30 cellular contexts compared by ENCODE assay signal in the genomic region with DNA sequence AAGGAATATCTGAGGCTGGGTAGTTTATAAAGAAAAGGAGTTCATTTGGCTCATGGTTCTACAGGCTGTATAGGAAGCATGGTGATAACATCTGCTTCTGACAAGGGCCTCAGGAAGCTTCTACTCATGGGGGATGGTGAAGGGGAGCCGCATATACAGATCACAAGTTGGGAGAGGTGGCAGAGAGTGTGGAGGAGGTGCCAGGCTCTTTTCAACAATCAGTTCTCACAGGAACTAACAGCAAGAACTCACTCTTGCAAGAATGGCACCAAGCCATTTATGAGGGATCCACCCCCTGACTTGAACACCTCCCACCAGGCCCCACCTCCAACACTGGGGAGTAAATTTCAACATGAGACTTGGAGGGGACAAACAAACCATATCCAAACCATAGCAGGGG. TPM values are rescaled to one million over a fixed set of nuclear protein-coding genes. Genes with fewer than 3 reads are reported as not detected.
"Had no signal": no experiment of that assay in that cellular context is flagged by ENCODE, and none has a peak within 500 bp of the region (broad histone marks: within the 10 kb centered on the region; RNA-seq: fewer than 3 reads in every experiment).

No MANE protein-coding gene starts in this region.

- H3K9me3 ChIP-seq: colonic mucosa, esophagus squamous epithelium, gastroesophageal sphincter had no signal

- H3K36me3 ChIP-seq: brain microvascular endothelial cell, colonic mucosa, esophagus squamous epithelium, gastroesophageal sphincter, WERI-Rb-1 had no signal

- H3K27ac Mint-ChIP-seq: activated B cell treated with CpG ODN at 0.5 μM for 24 hours; activated CD8-positive, alpha-beta T cell treated with anti-CD3 and anti-CD28 coated beads for 36 hours; activated naive CD8-positive, alpha-beta T cell; activated T-helper 17 cell treated with anti-CD3 and anti-CD28 coated beads, Interleukin-2, amount 50 U/mL, for 72 hours; effector memory CD8-positive, alpha-beta T cell; T-helper 17 cell; T-helper 2 cell treated with Interferon-gamma antibody and Interleukin-4, amounts not matched to agents 5 μg/mL and 100 μg/mL, for 36 hours had no signal

- H3K4me1 Mint-ChIP-seq: activated B cell treated with CpG ODN at 0.5 μM for 24 hours; activated T-helper 17 cell treated with anti-CD3 and anti-CD28 coated beads, Interleukin-2, amount 50 U/mL, for 72 hours had no signal

- H3K9me3 Mint-ChIP-seq: activated B cell treated with CpG ODN at 0.5 μM for 24 hours; activated CD8-positive, alpha-beta T cell treated with anti-CD3 and anti-CD28 coated beads for 36 hours; activated T-cell treated with anti-CD3 and anti-CD28 coated beads, Interleukin-2, amount 50 U/mL, for 4 hours; activated T-helper 17 cell treated with anti-CD3 and anti-CD28 coated beads, Interleukin-2, amount 50 U/mL, for 72 hours; T-helper 2 cell treated with Interferon-gamma antibody and Interleukin-4, amounts not matched to agents 5 μg/mL and 100 μg/mL, for 36 hours had no signal

- DNase-seq: activated B cell treated with CpG ODN at 0.5 μM for 24 hours; activated CD4-positive, alpha-beta T cell treated with anti-CD3 and anti-CD28 coated beads for 48 hours; activated CD4-positive, alpha-beta T cell treated with anti-CD3 and anti-CD28 coated beads, Interleukin-2, amount 50 U/mL, for 1 hour; activated CD4-positive, alpha-beta T cell treated with anti-CD3 and anti-CD28 coated beads, Interleukin-2, amount 50 U/mL, for 48 hours; activated CD8-positive, alpha-beta memory T cell treated with anti-CD3 and anti-CD28 coated beads for 24 hours; activated CD8-positive, alpha-beta T cell treated with anti-CD3 and anti-CD28 coated beads for 36 hours; activated effector memory CD4-positive, alpha-beta T cell treated with Interleukin-2 at 50 U/mL for 16 hours; activated gamma-delta T cell treated with Interleukin-2 at 50 U/mL for 16 hours; activated naive CD4-positive, alpha-beta T cell treated with anti-CD3 and anti-CD28 coated beads, Interleukin-2, amount 50 U/mL, for 16 hours; activated naive CD4-positive, alpha-beta T cell treated with Interleukin-2 at 50 U/mL for 16 hours; activated T-cell treated with anti-CD3 and anti-CD28 coated beads, Interleukin-2, amount 50 U/mL, for 4 hours; amniotic stem cell; anterior cingulate cortex; brain microvascular endothelial cell; caudate nucleus; colonic mucosa; effector memory CD8-positive, alpha-beta T cell; esophagus squamous epithelium; foreskin melanocyte; T-helper 1 cell; T-helper 17 cell; T1000; WERI-Rb-1 had no signal

- H3K4me3 Mint-ChIP-seq: activated B cell treated with CpG ODN at 0.5 μM for 24 hours; activated CD8-positive, alpha-beta T cell treated with anti-CD3 and anti-CD28 coated beads for 36 hours; activated naive CD8-positive, alpha-beta T cell; activated T-cell treated with anti-CD3 and anti-CD28 coated beads, Interleukin-2, amount 50 U/mL, for 4 hours; activated T-helper 17 cell treated with anti-CD3 and anti-CD28 coated beads, Interleukin-2, amount 50 U/mL, for 72 hours; effector memory CD8-positive, alpha-beta T cell; T-helper 17 cell; T-helper 2 cell treated with Interferon-gamma antibody and Interleukin-4, amounts not matched to agents 5 μg/mL and 100 μg/mL, for 36 hours had no signal

- H3K27me3 ChIP-seq: brain microvascular endothelial cell had no signal

- H3K36me3 Mint-ChIP-seq: activated naive CD8-positive, alpha-beta T cell had no signal

- H3K4me1 ChIP-seq: colonic mucosa had no signal

- ATAC-seq: activated CD4-positive, CD25-positive, alpha-beta regulatory T cell treated with anti-CD3 and anti-CD28 coated beads, Interleukin-2, amount 50 U/mL, for 24 hours; activated CD8-positive, alpha-beta T cell treated with anti-CD3 and anti-CD28 coated beads for 36 hours; activated T-cell treated with anti-CD3 and anti-CD28 coated beads, Interleukin-2, amount 50 U/mL, for 4 hours; activated T-helper 17 cell treated with anti-CD3 and anti-CD28 coated beads, Interleukin-2, amount 50 U/mL, for 72 hours; effector memory CD8-positive, alpha-beta T cell; gastroesophageal sphincter; T-helper 17 cell had no signal

- H3K27ac ChIP-seq: brain microvascular endothelial cell, colonic mucosa, epithelial cell of prostate, esophagus squamous epithelium, gastroesophageal sphincter, WERI-Rb-1 had no signal

- H3K4me3 ChIP-seq: colonic mucosa, esophagus squamous epithelium, gastroesophageal sphincter had no signal

RNA-seq across cellular contexts. Expression of gene TSPAN11, which starts 3.5 kb away (rescaled TPM):
- total RNA-seq: activated B cell treated with CpG ODN at 0.5 μM for 24 hours; activated CD8-positive, alpha-beta T cell treated with anti-CD3 and anti-CD28 coated beads for 36 hours; activated T-cell treated with anti-CD3 and anti-CD28 coated beads, Interleukin-2, amount 50 U/mL, for 4 hours; bronchial epithelial cell; T-helper 17 cell had no signal
